ENCODE assay signal across 8 cellular contexts in genomic region chr6:29632789-29633531, GRCh38. TPM values are rescaled to one million over a fixed set of nuclear protein-coding genes. Genes with fewer than 3 reads are reported as not detected.
DNase-seq lines count a peak whose midpoint lies in the region; ATAC-seq and TF ChIP-seq lines count a peak whose summit lies in the region.

GABBR1 (minus strand) TSS chr6:29633183; CDS start chr6:29632385, 798 bp downstream.

- no peaks in the 10 kb centered on the region for H3K9me2 ChIP-seq in Karpas-422 (replicated peaks; ENCODE audit: insufficient read depth, low read length)

- peaks cover 66% of the 10 kb centered on the region for H3K4me1 Mint-ChIP-seq in CD14-positive monocyte
- H3K4me1 Mint-ChIP-seq in naive thymus-derived CD8-positive, alpha-beta T cell = peaks cover 29 to 65% (median 52%) of the 10 kb centered on the region in 4 donors
- peaks cover 54% of the 10 kb centered on the region for H3K4me1 Mint-ChIP-seq in stimulated activated naive CD8-positive, alpha-beta T cell treated with anti-CD3 and anti-CD28 coated beads, Interleukin-15, amount 100 ng/mL, for 72 hours

- ATAC-seq in GM21390 (IDR thresholded peaks at IDR 0.05; ENCODE audit: unreplicated experiment) = peak; percentile 78
- ATAC-seq in naive thymus-derived CD8-positive, alpha-beta T cell = peak; percentile 73 to 77
- peak; percentile 77 for ATAC-seq in stimulated activated naive CD8-positive, alpha-beta T cell treated with anti-CD3 and anti-CD28 coated beads, Interleukin-15, amount 100 ng/mL, for 72 hours

- H3K9ac ChIP-seq in Karpas-422 (ENCODE audit: low read length) = peak within 1 kb of the TSS; percentile 72

- H3K4me3 ChIP-seq in Karpas-422 (ENCODE audit: low read length) (peak within 1 kb of the TSS; percentile 71), fibroblast of mammary gland (ENCODE audit: control insufficient read depth, low read depth, low read length) (peak within 1 kb of the TSS; percentile 60)

- peaks cover 3% of the 10 kb centered on the region; the same call in 1 of the 2 replicates for H4K20me1 ChIP-seq in Karpas-422 (ENCODE audit: insufficient read depth, low read depth, low read length)

- peak within 1 kb of the TSS; percentile 84 to 94 (median 90) for H3K27ac Mint-ChIP-seq in CD14-positive monocyte
- peak within 1 kb of the TSS; percentile 32 to 94 (median 87) for H3K27ac Mint-ChIP-seq in naive thymus-derived CD8-positive, alpha-beta T cell
- H3K27ac Mint-ChIP-seq in stimulated activated naive CD8-positive, alpha-beta T cell treated with anti-CD3 and anti-CD28 coated beads, Interleukin-15, amount 100 ng/mL, for 72 hours = peak within 1 kb of the TSS; percentile 75 to 83

- peaks cover 0 to 5% (median 1%) of the 10 kb centered on the region in 7 donors for H3K9me3 Mint-ChIP-seq in CD14-positive monocyte
- no peaks in the 10 kb centered on the region for H3K9me3 Mint-ChIP-seq in naive thymus-derived CD8-positive, alpha-beta T cell
- no peaks in the 10 kb centered on the region for H3K9me3 Mint-ChIP-seq in stimulated activated naive CD8-positive, alpha-beta T cell treated with anti-CD3 and anti-CD28 coated beads, Interleukin-15, amount 100 ng/mL, for 72 hours

- TF ChIP-seq CTCF in CD14-positive monocyte (IDR thresholded peaks at IDR 0.05) (no peak), fibroblast of mammary gland (conservative IDR thresholded peaks at IDR 0.05; ENCODE audit: control insufficient read depth, insufficient read depth, low read depth, low read length) (no peak)

- H3K36me3 Mint-ChIP-seq in CD14-positive monocyte = peaks cover 21 to 24% of the 10 kb centered on the region in 2 donors
- no peaks in the 10 kb centered on the region for H3K36me3 Mint-ChIP-seq in naive thymus-derived CD8-positive, alpha-beta T cell

- intact Hi-C loops in CD14-positive monocyte (cut with micrococcal nuclease) = no loop called here

- peak within 1 kb of the TSS; percentile 90 to 97 for H3K4me3 Mint-ChIP-seq in CD14-positive monocyte
- H3K4me3 Mint-ChIP-seq in naive thymus-derived CD8-positive, alpha-beta T cell = peak within 1 kb of the TSS; percentile 82 to 95 (median 90)
- peak within 1 kb of the TSS; percentile 86 to 89 for H3K4me3 Mint-ChIP-seq in stimulated activated naive CD8-positive, alpha-beta T cell treated with anti-CD3 and anti-CD28 coated beads, Interleukin-15, amount 100 ng/mL, for 72 hours

- H3K36me3 ChIP-seq in Karpas-422 (ENCODE audit: insufficient read depth, low read length) = no peaks in the 10 kb centered on the region

- H3K27ac ChIP-seq in Karpas-422 (ENCODE audit: low read length) = no peak within 1 kb of the TSS

- no peaks in the 10 kb centered on the region for H3K79me2 ChIP-seq in Karpas-422 (ENCODE audit: low read length)

- H2AFZ ChIP-seq in Karpas-422 (ENCODE audit: low read length) = peak within 1 kb of the TSS; percentile 94

- POLR2A ChIA-PET in naive thymus-derived CD8-positive, alpha-beta T cell (lab: Charles Lee) = interaction anchor here (0.6 to 2.3 kb wide), 5 partner anchors 9 to 1140 kb away, joined by 3 to 15 read pairs (median 5); no protein-coding TSS in a partner anchor

- H3K27me3 Mint-ChIP-seq in CD14-positive monocyte (ENCODE audit: low read depth in 3 of 3) = peaks cover 32 to 43% (median 36%) of the 10 kb centered on the region in 3 donors
- peaks cover 0 to 3% (median 0%) of the 10 kb centered on the region in 5 donors for H3K27me3 Mint-ChIP-seq in naive thymus-derived CD8-positive, alpha-beta T cell
- H3K27me3 Mint-ChIP-seq in stimulated activated naive CD8-positive, alpha-beta T cell treated with anti-CD3 and anti-CD28 coated beads, Interleukin-15, amount 100 ng/mL, for 72 hours = peaks cover 14% of the 10 kb centered on the region

- peak within 1 kb of the TSS; percentile 85 for H3K4me2 ChIP-seq in Karpas-422 (ENCODE audit: low read depth, low read length, poor library complexity, severe bottlenecking)

- no peaks in the 10 kb centered on the region for H3K9me3 ChIP-seq in Karpas-422 (ENCODE audit: low read length)

- DNase-seq in CD14-positive monocyte (ENCODE audit: low spot score) (peak; percentile 56), Karpas-422 (peak; percentile 67), RPMI8226 (peak; percentile 51), fibroblast of mammary gland (ENCODE audit: low read depth) (peak; percentile 74)
- peak; percentile 66 for DNase-seq in activated T-helper 9 cell treated with anti-CD3 and anti-CD28 coated beads, Interleukin-2, amount 50 U/mL, for 16 hours (ENCODE audit: low read depth)
- DNase-seq in naive thymus-derived CD8-positive, alpha-beta T cell = peak; percentile 41 to 76 (median 63)
- DNase-seq in stimulated activated naive CD8-positive, alpha-beta T cell treated with anti-CD3 and anti-CD28 coated beads, Interleukin-15, amount 100 ng/mL, for 72 hours = peak; percentile 44 to 48

- peaks cover 39% of the 10 kb centered on the region for H3K4me1 ChIP-seq in Karpas-422 (ENCODE audit: low read length)

- H3K27me3 ChIP-seq in Karpas-422 (ENCODE audit: low read length) = no peaks in the 10 kb centered on the region; the same call in 1 of the 2 replicates

RNA-seq across cellular contexts. Expression of gene GABBR1, which starts in this region (rescaled TPM):
- polyA plus RNA-seq in CD14-positive monocyte = 1 to 10 TPM in 1 of 2 donors, under 1 TPM in 1; 0.91 to 1.8 TPM
- total RNA-seq in Karpas-422 (2014; rRNA removed; shearing (Covaris generic); ENCODE audit: low replicate concordance) = 9.9 and 10.5 TPM in 2 replicates
- total RNA-seq in naive thymus-derived CD8-positive, alpha-beta T cell = 10 to 100 TPM; 33.3 to 36.4 TPM
- polyA plus RNA-seq in naive thymus-derived CD8-positive, alpha-beta T cell = under 1 TPM; 0.46 to 0.92 (median 0.64) TPM
